ENCODE assay signal across 18 cellular contexts in genomic region chr3:160876568-160877100, GRCh38.
"Had no signal": no experiment of that assay in that cellular context is flagged by ENCODE, and none has a peak within 500 bp of the region (broad histone marks: within the 10 kb centered on the region; RNA-seq: fewer than 3 reads in every experiment).

No MANE protein-coding gene starts in this region.

- H3K27me3 ChIP-seq: adrenal gland, heart right ventricle, neutrophil, pancreas, thyroid gland had no signal

- DNase-seq: activated CD4-positive, alpha-beta T cell treated with anti-CD3 and anti-CD28 coated beads for 1 hour; activated CD8-positive, alpha-beta memory T cell treated with anti-CD3 and anti-CD28 coated beads for 24 hours; activated gamma-delta T cell; adrenal gland; effector memory CD8-positive, alpha-beta T cell; foreskin fibroblast; heart right ventricle; immature natural killer cell; lower lobe of right lung; pancreas; stimulated activated CD4-positive, alpha-beta T cell treated with anti-CD3 and anti-CD28 coated beads, Interleukin-2, amount 100 ng/mL, for 24 hours; stimulated activated naive CD4-positive, alpha-beta T cell treated with Interleukin-2 at 50 U/mL for 16 hours; SW 1271; T-helper 2 cell; thyroid gland; WERI-Rb-1 had no signal

- H3K27ac ChIP-seq: adrenal gland, lower lobe of right lung, neutrophil, pancreas, thyroid gland, WERI-Rb-1 had no signal

- ATAC-seq: effector memory CD8-positive, alpha-beta T cell; lower lobe of right lung; natural killer cell treated with Interleukin-12 subunit alpha and Interleukin-12 subunit beta and Interleukin-15 and Interleukin-18, amount 100 ng/mL, for 72 hours had no signal

- H3K36me3 ChIP-seq: adrenal gland, heart right ventricle, lower lobe of right lung, neutrophil, pancreas, thyroid gland, WERI-Rb-1 had no signal

- H3K4me3 ChIP-seq: adrenal gland, heart right ventricle, lower lobe of right lung, pancreas, thyroid gland had no signal

- H3K4me1 ChIP-seq: lower lobe of right lung, pancreas, thyroid gland had no signal

- H3K9me3 ChIP-seq: adrenal gland, pancreas, thyroid gland had no signal
